In the genomic region with DNA sequence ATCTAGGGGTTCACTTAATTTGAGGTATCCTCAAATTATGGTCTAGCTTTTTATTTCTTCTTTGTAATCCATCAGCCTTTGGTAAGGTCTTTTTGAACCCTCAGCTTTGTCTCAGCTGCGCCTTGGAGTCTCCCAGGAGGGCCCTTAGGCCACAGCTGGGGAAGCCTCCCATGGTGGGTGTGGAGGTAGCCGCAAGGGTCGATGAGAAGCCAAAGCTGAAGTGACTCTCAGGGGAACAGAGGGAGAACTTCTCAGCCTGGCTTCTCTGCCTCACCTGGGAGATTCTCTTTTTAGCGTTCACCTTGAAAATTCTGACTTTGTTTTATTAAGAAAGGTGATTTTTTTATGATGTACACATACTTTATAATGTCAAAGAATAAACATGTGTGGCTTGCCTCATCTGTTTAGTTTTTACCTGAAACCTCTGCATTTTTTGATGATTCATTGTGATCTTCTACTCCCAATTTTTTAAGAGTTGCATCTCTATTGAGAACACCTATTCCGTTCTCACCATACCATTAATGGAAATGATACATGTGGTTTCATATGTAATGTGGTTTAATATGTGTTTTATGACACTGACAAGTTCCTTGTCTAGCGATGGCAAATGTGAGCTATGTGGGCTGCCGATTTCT, we compare ENCODE assay signal across 24 cellular contexts. TPM values are rescaled to one million over a fixed set of nuclear protein-coding genes. Genes with fewer than 3 reads are reported as not detected.
A peak's percentile ranks its signal among the peaks of the same experiment; 100 is the strongest.
DNase-seq lines count a peak whose midpoint lies in the region; ATAC-seq lines count a peak whose summit lies in the region.
"Had no signal": no experiment of that assay in that cellular context is flagged by ENCODE, and none has a peak within 500 bp of the region (broad histone marks: within the 10 kb centered on the region; RNA-seq: fewer than 3 reads in every experiment).

No MANE protein-coding gene starts in this region.

- H3K9me3 ChIP-seq in right cardiac atrium (ENCODE audit: control insufficient read depth, low read length) = no peaks in the 10 kb centered on the region
- no peaks in the 10 kb centered on the region for H3K9me3 ChIP-seq in HUES48 (ENCODE audit: control insufficient read depth, insufficient read depth, low read length)
- H3K9me3 ChIP-seq: SJCRH30 had no signal

- WGBS in right cardiac atrium = 78% methylated on average over 7 of the region's 7 CpGs

- ATAC-seq in right cardiac atrium = no peak
- ATAC-seq: PC-3, SK-N-SH treated with all-trans-retinoic acid at 6 μM for 48 hours had no signal

- intact Hi-C loops in right cardiac atrium (cut with DNase I) = no loop called here
- intact Hi-C loops in cardiac septum (cut with DNase I) = no loop called here

- H3K27me3 ChIP-seq in right cardiac atrium (ENCODE audit: control insufficient read depth, insufficient read depth) (no peaks in the 10 kb centered on the region), HUES48 (ENCODE audit: control insufficient read depth, insufficient read depth, low read length) (no peaks in the 10 kb centered on the region)
- H3K27me3 ChIP-seq: SJCRH30 had no signal

- peak overlapping the region; percentile 39 for H3K27ac ChIP-seq in right cardiac atrium (ENCODE audit: low read length)
- H3K27ac ChIP-seq in HUES48 (ENCODE audit: low read depth, low read length) = no peak overlapping the region
- H3K27ac ChIP-seq: KMS-11, SJCRH30 had no signal

- DNase-seq in right cardiac atrium (no peak), cardiac septum (ENCODE audit: low spot score) (no peak), islet precursor cell (peak; percentile 59), germinal center (ENCODE audit: low spot score) (no peak), GM03348 (ENCODE audit: low spot score) (no peak)
- no peak for DNase-seq in stimulated activated CD4-positive, alpha-beta T cell treated with anti-CD3 and anti-CD28 coated beads, Interleukin-4, amount 100 ng/mL, for 24 hours
- DNase-seq: CD8-positive, alpha-beta memory T cell; DMS79 treated with DMSO at 0.1 percent for 48 hours; GF-D8; H9; IMR-90; MM.1S; NCI-H1048; NCI-H1417; NCI-H1694 treated with DMSO at 0.1 percent for 48 hours; NCI-H2081; NCI-H2171 treated with DMSO at 0.1 percent for 48 hours; NCI-H345; NCI-H510A treated with DMSO at 0.1 percent for 48 hours; PC-3; SJCRH30 had no signal

- H3K9ac ChIP-seq in HUES48 (ENCODE audit: low read depth, low read length) = 0 out of 2 replicates have a peak overlapping the region, but pooled peaks have one; percentile 16
- H3K9ac ChIP-seq: KMS-11 had no signal

- peaks cover 7% of the 10 kb centered on the region for H3K4me1 ChIP-seq in right cardiac atrium (ENCODE audit: control insufficient read depth, insufficient read depth, low read length)
- H3K4me1 ChIP-seq in HUES48 (ENCODE audit: control insufficient read depth, insufficient read depth, low read length) = peaks cover 34% of the 10 kb centered on the region

- no peak overlapping the region for H3K4me3 ChIP-seq in right cardiac atrium (ENCODE audit: low read length)
- H3K4me3 ChIP-seq in HUES48 (ENCODE audit: low read depth, low read length) = no peak overlapping the region
- H3K4me3 ChIP-seq: SJCRH30 had no signal

- no peaks in the 10 kb centered on the region for H3K36me3 ChIP-seq in HUES48 (ENCODE audit: control insufficient read depth, insufficient read depth, low read length)
- H3K36me3 ChIP-seq: SJCRH30 had no signal

RNA-seq across cellular contexts. Expression of gene SLC25A4, which starts 25.6 kb away (rescaled TPM):
- total RNA-seq in right cardiac atrium (1,000 to 10,000 TPM; 1,429 to 1,493 (median 1,458) TPM), cardiac septum (1,443 TPM)
- polyA plus RNA-seq in right cardiac atrium = 1,464 TPM
